Comparison of ENCODE assay signal across 21 cellular contexts in the genomic region with DNA sequence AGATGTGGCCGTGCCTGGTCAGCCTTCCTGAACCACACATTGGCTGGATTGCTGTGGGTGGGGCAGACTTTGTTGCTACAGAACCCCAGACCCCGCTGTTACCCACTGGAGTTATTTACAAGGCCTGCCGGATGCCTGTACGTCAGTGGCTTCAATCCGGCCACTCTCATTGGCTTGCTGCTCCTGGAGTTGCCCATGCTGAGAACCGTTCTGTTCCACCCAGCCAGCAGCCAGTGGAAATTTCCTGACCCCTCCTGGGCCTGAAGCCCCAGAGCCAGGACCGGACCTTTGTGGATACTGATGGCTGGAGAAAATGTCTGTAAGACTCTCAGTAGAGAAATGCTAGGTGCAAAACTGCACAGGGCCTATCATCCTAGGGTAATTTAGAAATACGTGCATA.
"Had no signal": no experiment of that assay in that cellular context is flagged by ENCODE, and none has a peak within 500 bp of the region (broad histone marks: within the 10 kb centered on the region; RNA-seq: fewer than 3 reads in every experiment).

No MANE protein-coding gene starts in this region.

- DNase-seq: colonic mucosa; effector CD4-positive, alpha-beta T cell; endodermal cell; erythroblast; heart left ventricle; hippocampal formation; left colon; left ventricle myocardium superior; mesenchymal stem cell; naive thymus-derived CD4-positive, alpha-beta T cell; ovary; right cardiac atrium; small intestine; stimulated activated CD4-positive, alpha-beta T cell treated with anti-CD3 and anti-CD28 coated beads, Interleukin-12 subunit alpha, Interleukin-12 subunit beta, amount 100 ng/mL, for 4 hours; stimulated activated naive CD4-positive, alpha-beta T cell; stomach; transverse colon had no signal

- H3K27ac ChIP-seq: colonic mucosa, heart left ventricle, ovary, stomach, thoracic aorta, transverse colon had no signal

- H3K27me3 ChIP-seq: colonic mucosa, ovary had no signal

- ATAC-seq: heart left ventricle; left ventricle myocardium superior; naive thymus-derived CD4-positive, alpha-beta T cell; right cardiac atrium had no signal

- H3K4me3 ChIP-seq: colonic mucosa, heart left ventricle, lung, ovary, stomach, thoracic aorta, transverse colon had no signal

- H3K4me1 ChIP-seq: colonic mucosa, heart left ventricle had no signal

- FAIRE-seq: endothelial cell of umbilical vein, frontal cortex, small intestine had no signal

- H3K9me3 ChIP-seq: colonic mucosa, heart left ventricle, stomach, thoracic aorta, transverse colon had no signal

- H3K36me3 ChIP-seq: colonic mucosa, heart left ventricle, ovary, stomach, thoracic aorta, transverse colon had no signal
